11 cellular contexts compared by ENCODE assay signal in genomic region chr2:235433860-235434259, GRCh38. TPM values are rescaled to one million over a fixed set of nuclear protein-coding genes. Genes with fewer than 3 reads are reported as not detected.
DNase-seq lines count a peak whose midpoint lies in the region; ATAC-seq, FAIRE-seq and TF ChIP-seq lines count a peak whose summit lies in the region.
"Had no signal": no experiment of that assay in that cellular context is flagged by ENCODE, and none has a peak within 500 bp of the region (broad histone marks: within the 10 kb centered on the region; RNA-seq: fewer than 3 reads in every experiment).

No MANE protein-coding gene starts in this region.

- no peak for ATAC-seq in HG02852 (IDR thresholded peaks at IDR 0.05; ENCODE audit: unreplicated experiment)

- DNase-seq in NCI-H1092 treated with DMSO at 0.1 percent for 48 hours (lab: John Stamatoyannopoulos, UW): peak; percentile 11
- DNase-seq in NCI-H1092 (lab: John Stamatoyannopoulos, UW): no peak
- peak; percentile 13 to 50 for DNase-seq in cerebellar nuclear complex (lab: John Stamatoyannopoulos, UW)
- DNase-seq in urothelium cell line (ENCODE audit: low spot score): no peak
- DNase-seq in NCI-H510A treated with DMSO at 0.1 percent for 48 hours (lab: John Stamatoyannopoulos, UW): no peak
- no peak for DNase-seq in NCI-H1105 treated with DMSO at 0.1 percent for 48 hours (lab: John Stamatoyannopoulos, UW)
- DNase-seq: stimulated activated naive B cell treated with anti-CD40 and anti-IgM and Interleukin-4, amounts not matched to agents 10 μg/mL and 1 μg/mL and 100 μg/mL, for 72 hours had no signal

- H3K27me3 ChIP-seq in liver (ENCODE audit: control insufficient read depth in 4 of 4, insufficient read depth in 4 of 4, low read length in 3 of 4): no peaks in the 10 kb centered on the region

- no peaks in the 10 kb centered on the region for H3K9me3 ChIP-seq in liver (ENCODE audit: control insufficient read depth in 4 of 4, low read length in 3 of 4)

- peaks cover 0 to 2% (median 0%) of the 10 kb centered on the region in 4 donors for H3K4me1 ChIP-seq in liver (ENCODE audit: control insufficient read depth in 4 of 4, insufficient read depth in 4 of 4, low read length in 3 of 4)

- no peak overlapping the region for H3K4me3 ChIP-seq in liver (ENCODE audit: low read depth in 1 of 3, low read length in 3 of 3)

- peak; percentile 31 for TF ChIP-seq CTCF in liver (IDR thresholded peaks at IDR 0.05; ENCODE audit: low read depth, low read length, missing input control)

- H3K9ac ChIP-seq in liver (ENCODE audit: low read depth in 1 of 2, low read length in 2 of 2): no peak overlapping the region

- peak overlapping the region; percentile 23 to 43 for H3K27ac ChIP-seq in liver (ENCODE audit: low read depth in 1 of 2, low read length in 2 of 2)

- peak; percentile 37 for FAIRE-seq in urothelium cell line (lab: Jason Lieb, UNC)
- FAIRE-seq: A204.1, HTR-8/SVneo had no signal

- 35% methylated on average over 4 of the region's 4 CpGs for WGBS in liver

- no peaks in the 10 kb centered on the region for H3K36me3 ChIP-seq in liver (ENCODE audit: control insufficient read depth in 4 of 4, insufficient read depth in 3 of 4, low read depth in 1 of 4, low read length in 3 of 4)

- peak; percentile 76 for TF ChIP-seq RAD21 in liver (IDR thresholded peaks at IDR 0.05)

TF ChIP-seq in liver, 16 proteins besides CTCF, POLR2A, EP300 and RAD21:
- TF ChIP-seq YY1 (IDR thresholded peaks at IDR 0.05) (peak; percentile 78), EGR1 (IDR thresholded peaks at IDR 0.05; ENCODE audit: low read depth in 2 of 2) (no peak), FOXA2 (IDR thresholded peaks at IDR 0.05) (no peak), SP1 (IDR thresholded peaks at IDR 0.05) (peak; percentile 7), RXRA (IDR thresholded peaks at IDR 0.05) (peak in 1 of 2 donors; percentile 19), REST (IDR thresholded peaks at IDR 0.05) (no peak)

RNA-seq across cellular contexts. Expression of gene AGAP1, which starts 60.0 kb away (rescaled TPM):
- total RNA-seq in liver: 1 to 10 TPM; 5.0 to 8.5 TPM
- 1 to 10 TPM; 2.0 to 5.8 TPM for polyA plus RNA-seq in liver

Comparison
In these comparisons a context has a peak if more than half of its experiments do, and no peak if none do; other contexts are left out.
1. DNase-seq: peak in NCI-H1092 treated with DMSO at 0.1 percent for 48 hours (single experiment) and cerebellar nuclear complex (2 of 2); none in NCI-H1092 (single experiment), urothelium cell line (single experiment), NCI-H510A treated with DMSO at 0.1 percent for 48 hours (single experiment) and NCI-H1105 treated with DMSO at 0.1 percent for 48 hours (single experiment).